Comparison of ENCODE assay signal across 1 cellular context in the genomic region with DNA sequence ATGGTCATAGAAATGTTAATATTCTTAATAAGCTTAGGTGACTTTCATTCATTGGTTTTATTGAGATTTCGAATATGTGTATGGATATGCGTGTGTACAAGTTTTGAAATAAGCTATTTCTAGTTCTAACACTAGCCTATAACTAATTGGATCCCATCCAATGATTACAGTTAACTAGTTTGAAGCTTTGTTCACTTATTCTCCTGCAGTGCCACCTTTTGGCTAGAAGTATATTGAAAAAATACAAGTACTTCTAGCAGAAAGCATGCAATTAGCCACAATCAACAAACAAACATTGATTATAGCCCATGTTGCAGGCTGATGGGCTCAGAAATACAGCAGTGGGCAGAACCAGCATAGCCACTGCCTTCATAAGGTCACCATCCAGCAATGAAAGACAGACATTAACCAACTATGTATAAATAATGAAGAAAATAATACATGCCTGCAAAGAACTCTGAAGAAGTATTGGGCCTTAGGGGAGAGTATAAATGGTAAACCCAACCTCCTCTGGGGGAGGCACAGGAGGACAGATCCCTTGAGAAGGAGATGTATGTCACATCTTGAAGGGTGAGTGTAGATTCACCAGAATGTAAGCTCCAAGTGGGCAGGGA.
TF ChIP-seq lines count a peak whose summit lies in the region.

No MANE protein-coding gene starts in this region.

TF ChIP-seq in HepG2, 621 proteins besides CTCF, POLR2A, EP300 and RAD21:
- peak; percentile 75 for TF ChIP-seq SMC3 (IDR thresholded peaks at IDR 0.05; ENCODE audit: low read length)
- TF ChIP-seq, protein P1, sequence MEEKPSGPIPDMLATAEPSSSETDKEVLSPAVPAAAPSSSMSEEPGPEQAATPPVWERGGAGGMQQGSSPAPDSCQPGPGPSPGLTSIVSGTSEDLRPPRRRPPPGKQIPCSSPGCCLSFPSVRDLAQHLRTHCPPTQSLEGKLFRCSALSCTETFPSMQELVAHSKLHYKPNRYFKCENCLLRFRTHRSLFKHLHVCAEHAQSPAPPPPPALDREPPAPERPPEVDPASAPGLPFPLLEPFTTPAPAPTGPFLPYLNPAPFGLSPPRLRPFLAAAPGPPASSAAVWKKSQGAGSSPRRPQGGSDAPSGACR (CRISPR knock-in tag; IDR thresholded peaks at IDR 0.05) = no peak
- TF ChIP-seq, protein P2, sequence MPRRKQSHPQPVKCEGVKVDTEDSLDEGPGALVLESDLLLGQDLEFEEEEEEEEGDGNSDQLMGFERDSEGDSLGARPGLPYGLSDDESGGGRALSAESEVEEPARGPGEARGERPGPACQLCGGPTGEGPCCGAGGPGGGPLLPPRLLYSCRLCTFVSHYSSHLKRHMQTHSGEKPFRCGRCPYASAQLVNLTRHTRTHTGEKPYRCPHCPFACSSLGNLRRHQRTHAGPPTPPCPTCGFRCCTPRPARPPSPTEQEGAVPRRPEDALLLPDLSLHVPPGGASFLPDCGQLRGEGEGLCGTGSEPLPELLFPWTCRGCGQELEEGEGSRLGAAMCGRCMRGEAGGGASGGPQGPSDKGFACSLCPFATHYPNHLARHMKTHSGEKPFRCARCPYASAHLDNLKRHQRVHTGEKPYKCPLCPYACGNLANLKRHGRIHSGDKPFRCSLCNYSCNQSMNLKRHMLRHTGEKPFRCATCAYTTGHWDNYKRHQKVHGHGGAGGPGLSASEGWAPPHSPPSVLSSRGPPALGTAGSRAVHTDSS (CRISPR knock-in tag; conservative IDR thresholded peaks at IDR 0.05) = no peak
- TF ChIP-seq SRSF9 (IDR thresholded peaks at IDR 0.05; ENCODE audit: borderline replicate concordance, insufficient read depth, low read depth, low read length, poor library complexity, severe bottlenecking) = no peak
- TF ChIP-seq NR1H2 (CRISPR knock-in tag; IDR thresholded peaks at IDR 0.05; ENCODE audit: borderline replicate concordance, low read depth) = no peak
- no peak for TF ChIP-seq FOXJ3 (CRISPR knock-in tag; IDR thresholded peaks at IDR 0.05; ENCODE audit: borderline replicate concordance)
- no peak for TF ChIP-seq REXO4 (CRISPR knock-in tag; IDR thresholded peaks at IDR 0.05; ENCODE audit: borderline replicate concordance)
- TF ChIP-seq ATM (IDR thresholded peaks at IDR 0.05; ENCODE audit: borderline replicate concordance) = no peak
- TF ChIP-seq NCOA2 (CRISPR knock-in tag; IDR thresholded peaks at IDR 0.05) = no peak
- TF ChIP-seq, protein P3, sequence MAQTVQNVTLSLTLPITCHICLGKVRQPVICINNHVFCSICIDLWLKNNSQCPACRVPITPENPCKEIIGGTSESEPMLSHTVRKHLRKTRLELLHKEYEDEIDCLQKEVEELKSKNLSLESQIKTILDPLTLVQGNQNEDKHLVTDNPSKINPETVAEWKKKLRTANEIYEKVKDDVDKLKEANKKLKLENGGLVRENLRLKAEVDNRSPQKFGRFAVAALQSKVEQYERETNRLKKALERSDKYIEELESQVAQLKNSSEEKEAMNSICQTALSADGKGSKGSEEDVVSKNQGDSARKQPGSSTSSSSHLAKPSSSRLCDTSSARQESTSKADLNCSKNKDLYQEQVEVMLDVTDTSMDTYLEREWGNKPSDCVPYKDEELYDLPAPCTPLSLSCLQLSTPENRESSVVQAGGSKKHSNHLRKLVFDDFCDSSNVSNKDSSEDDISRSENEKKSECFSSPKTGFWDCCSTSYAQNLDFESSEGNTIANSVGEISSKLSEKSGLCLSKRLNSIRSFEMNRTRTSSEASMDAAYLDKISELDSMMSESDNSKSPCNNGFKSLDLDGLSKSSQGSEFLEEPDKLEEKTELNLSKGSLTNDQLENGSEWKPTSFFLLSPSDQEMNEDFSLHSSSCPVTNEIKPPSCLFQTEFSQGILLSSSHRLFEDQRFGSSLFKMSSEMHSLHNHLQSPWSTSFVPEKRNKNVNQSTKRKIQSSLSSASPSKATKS (CRISPR knock-in tag; IDR thresholded peaks at IDR 0.05) = no peak
- TF ChIP-seq KLF9 (CRISPR knock-in tag; IDR thresholded peaks at IDR 0.05; ENCODE audit: low read depth) = no peak
- TF ChIP-seq MEF2D (CRISPR knock-in tag; IDR thresholded peaks at IDR 0.05) = no peak
- TF ChIP-seq MIXL1 (CRISPR knock-in tag; IDR thresholded peaks at IDR 0.05) = peak; percentile 33; the same call in 1 of the 2 replicates
- no peak for TF ChIP-seq ZNF30 (CRISPR knock-in tag; IDR thresholded peaks at IDR 0.05)
- no peak for TF ChIP-seq TBX3 (IDR thresholded peaks at IDR 0.05; ENCODE audit: borderline replicate concordance)
- no peak for TF ChIP-seq ZSCAN31 (CRISPR knock-in tag; IDR thresholded peaks at IDR 0.05; ENCODE audit: low read depth)
- no peak for TF ChIP-seq ZNF343 (CRISPR knock-in tag; IDR thresholded peaks at IDR 0.05)
- TF ChIP-seq ZNF274 (CRISPR knock-in tag; IDR thresholded peaks at IDR 0.05) = no peak
- TF ChIP-seq ZNF367 (CRISPR knock-in tag; IDR thresholded peaks at IDR 0.05; ENCODE audit: borderline replicate concordance) = no peak
- TF ChIP-seq CCDC6 (CRISPR knock-in tag; IDR thresholded peaks at IDR 0.05) = no peak
- TF ChIP-seq STAG1 (CRISPR knock-in tag; IDR thresholded peaks at IDR 0.05) = peak; percentile 90
- no peak for TF ChIP-seq ATRX (CRISPR knock-in tag; IDR thresholded peaks at IDR 0.05; ENCODE audit: borderline replicate concordance)
- no peak for TF ChIP-seq KLF16 (CRISPR knock-in tag; IDR thresholded peaks at IDR 0.05)
- TF ChIP-seq, protein P4, sequence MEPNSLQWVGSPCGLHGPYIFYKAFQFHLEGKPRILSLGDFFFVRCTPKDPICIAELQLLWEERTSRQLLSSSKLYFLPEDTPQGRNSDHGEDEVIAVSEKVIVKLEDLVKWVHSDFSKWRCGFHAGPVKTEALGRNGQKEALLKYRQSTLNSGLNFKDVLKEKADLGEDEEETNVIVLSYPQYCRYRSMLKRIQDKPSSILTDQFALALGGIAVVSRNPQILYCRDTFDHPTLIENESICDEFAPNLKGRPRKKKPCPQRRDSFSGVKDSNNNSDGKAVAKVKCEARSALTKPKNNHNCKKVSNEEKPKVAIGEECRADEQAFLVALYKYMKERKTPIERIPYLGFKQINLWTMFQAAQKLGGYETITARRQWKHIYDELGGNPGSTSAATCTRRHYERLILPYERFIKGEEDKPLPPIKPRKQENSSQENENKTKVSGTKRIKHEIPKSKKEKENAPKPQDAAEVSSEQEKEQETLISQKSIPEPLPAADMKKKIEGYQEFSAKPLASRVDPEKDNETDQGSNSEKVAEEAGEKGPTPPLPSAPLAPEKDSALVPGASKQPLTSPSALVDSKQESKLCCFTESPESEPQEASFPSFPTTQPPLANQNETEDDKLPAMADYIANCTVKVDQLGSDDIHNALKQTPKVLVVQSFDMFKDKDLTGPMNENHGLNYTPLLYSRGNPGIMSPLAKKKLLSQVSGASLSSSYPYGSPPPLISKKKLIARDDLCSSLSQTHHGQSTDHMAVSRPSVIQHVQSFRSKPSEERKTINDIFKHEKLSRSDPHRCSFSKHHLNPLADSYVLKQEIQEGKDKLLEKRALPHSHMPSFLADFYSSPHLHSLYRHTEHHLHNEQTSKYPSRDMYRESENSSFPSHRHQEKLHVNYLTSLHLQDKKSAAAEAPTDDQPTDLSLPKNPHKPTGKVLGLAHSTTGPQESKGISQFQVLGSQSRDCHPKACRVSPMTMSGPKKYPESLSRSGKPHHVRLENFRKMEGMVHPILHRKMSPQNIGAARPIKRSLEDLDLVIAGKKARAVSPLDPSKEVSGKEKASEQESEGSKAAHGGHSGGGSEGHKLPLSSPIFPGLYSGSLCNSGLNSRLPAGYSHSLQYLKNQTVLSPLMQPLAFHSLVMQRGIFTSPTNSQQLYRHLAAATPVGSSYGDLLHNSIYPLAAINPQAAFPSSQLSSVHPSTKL (CRISPR knock-in tag; IDR thresholded peaks at IDR 0.05) = 0 out of 2 replicates have a peak, but pooled peaks have one; percentile 12
- no peak for TF ChIP-seq ZNF546 (CRISPR knock-in tag; conservative IDR thresholded peaks at IDR 0.05)
